In the genomic region with DNA sequence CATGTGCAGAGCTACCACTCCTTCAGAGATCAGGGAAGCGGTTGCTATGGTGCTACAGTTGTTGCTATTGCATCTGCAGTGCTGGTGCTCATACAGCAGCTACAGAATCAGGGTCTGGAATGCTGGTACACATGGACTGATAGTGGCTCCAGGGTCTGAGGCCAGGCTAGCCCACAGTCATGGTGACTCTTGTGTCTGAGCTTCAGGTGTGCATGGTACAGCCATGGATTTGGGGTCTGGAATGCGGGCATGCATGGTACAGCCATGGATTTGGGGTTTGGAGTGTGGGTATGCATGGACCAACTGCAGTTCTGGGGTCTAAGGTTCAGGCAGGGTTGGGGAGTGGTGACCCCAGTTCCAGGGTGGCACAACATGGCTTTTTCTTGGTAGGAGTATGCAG, we compare ENCODE assay signal across 8 cellular contexts.
"Had no signal": no experiment of that assay in that cellular context is flagged by ENCODE, and none has a peak within 500 bp of the region (broad histone marks: within the 10 kb centered on the region; RNA-seq: fewer than 3 reads in every experiment).

No MANE protein-coding gene starts in this region.

- ATAC-seq: GM23338, K562 had no signal

- FAIRE-seq: H1, H54, HTR-8/SVneo, K562 had no signal

- DNase-seq: H9, HCEC 1CT, IMR-90 had no signal

- H3K4me3 ChIP-seq: GM23338, K562 had no signal
